ENCODE assay signal across 13 cellular contexts in genomic region chr1:47229031-47229831, GRCh38. TPM values are rescaled to one million over a fixed set of nuclear protein-coding genes. Genes with fewer than 3 reads are reported as not detected.
DNase-seq lines count a peak whose midpoint lies in the region; ATAC-seq, FAIRE-seq and TF ChIP-seq lines count a peak whose summit lies in the region.
"Had no signal": no experiment of that assay in that cellular context is flagged by ENCODE, and none has a peak within 500 bp of the region (broad histone marks: within the 10 kb centered on the region; RNA-seq: fewer than 3 reads in every experiment).

No MANE protein-coding gene starts in this region.

- H3K27me3 Mint-ChIP-seq in naive B cell, result peaks cover 62 to 84% (median 83%) of the 10 kb centered on the region in 3 donors

- TF ChIP-seq CTCF in heart right ventricle (IDR thresholded peaks at IDR 0.05), result no peak
- TF ChIP-seq CTCF in H1 (IDR thresholded peaks at IDR 0.05; ENCODE audit: control extremely low read depth in 1 of 3, insufficient read depth in 1 of 3, low read depth in 1 of 3, low read length in 3 of 3), result no peak
- TF ChIP-seq CTCF in upper lobe of left lung (IDR thresholded peaks at IDR 0.05), result no peak

- no peak for FAIRE-seq in H1 (lab: Jason Lieb, UNC)

- peaks cover 33 to 45% (median 42%) of the 10 kb centered on the region in 3 donors for H3K4me1 Mint-ChIP-seq in naive B cell

- no peak for DNase-seq in heart right ventricle
- no peak for DNase-seq in Right ventricle myocardium inferior (ENCODE audit: missing footprints)
- DNase-seq in H1 (ENCODE audit: low read depth in 1 of 2, low spot score in 2 of 2), result peak in 1 of 2 experiments; percentile 68
- no peak for DNase-seq in naive B cell
- no peak for DNase-seq in upper lobe of left lung
- DNase-seq in islet precursor cell, result no peak
- no peak for DNase-seq in epidermal melanocyte (ENCODE audit: insufficient read length, low spot score)
- DNase-seq: activated B cell treated with CpG ODN at 0.5 μM for 24 hours; foreskin keratinocyte; IMR-90; stimulated activated CD8-positive, alpha-beta memory T cell treated with anti-CD3 and anti-CD28 coated beads, Interleukin-4, amount 100 ng/mL, for 48 hours had no signal

- H3K23ac ChIP-seq in H1 (ENCODE audit: insufficient read length), result no peak overlapping the region

- H3K9me3 ChIP-seq in heart right ventricle, result no peaks in the 10 kb centered on the region
- no peaks in the 10 kb centered on the region for H3K9me3 ChIP-seq in H1 (ENCODE audit: insufficient read depth in 2 of 2, low read depth in 1 of 2, low read length in 1 of 2)
- no peaks in the 10 kb centered on the region for H3K9me3 ChIP-seq in upper lobe of left lung

- intact Hi-C loops in heart right ventricle (cut with DNase I) (no loop called here), Right ventricle myocardium inferior (cut with DNase I) (no loop called here)

- H3K4me3 Mint-ChIP-seq in naive B cell, result peak overlapping the region in 7 of 8 donors; percentile 39 to 88 (median 53)

- H4K91ac ChIP-seq in H1 (replicated peaks; ENCODE audit: insufficient read length, low read length), result no peak overlapping the region

- no peak overlapping the region for H2AK5ac ChIP-seq in H1 (ENCODE audit: low read depth, low read length)

- H3K9ac ChIP-seq in H1 (replicated peaks in 1 of 4; ENCODE audit: extremely low read depth in 1 of 4, low read depth in 3 of 4, low read length in 3 of 4), result no peak overlapping the region

- H2BK12ac ChIP-seq in H1 (ENCODE audit: low read depth, low read length), result peak overlapping the region; percentile 88

- no peak for TF ChIP-seq EP300 in H1 (IDR thresholded peaks at IDR 0.05; ENCODE audit: borderline replicate concordance in 1 of 2, low read depth in 2 of 2, low read length in 2 of 2)
- TF ChIP-seq EP300 in upper lobe of left lung (IDR thresholded peaks at IDR 0.05), result no peak

- ATAC-seq in heart right ventricle (peak in 5 of 8 donors; percentile 4 to 16 (median 5)), Right ventricle myocardium inferior (no peak), naive B cell (ENCODE audit: low read depth in 2 of 2) (no peak), upper lobe of left lung (ENCODE audit: low FRiP score in 2 of 2) (no peak), HG03159 (IDR thresholded peaks at IDR 0.05; ENCODE audit: unreplicated experiment) (no peak)
- ATAC-seq: foreskin keratinocyte, Panc1 had no signal

- no peak overlapping the region for H2BK120ac ChIP-seq in H1 (replicated peaks; ENCODE audit: low read depth, low read length)

- CTCF ChIA-PET in H1 (lab: Charles Lee; ENCODE audit: partially characterized antibody), result interaction anchor here (0.9 to 5.9 kb wide), 11 partner anchors 9 to 751 kb away, joined by 3 to 30 read pairs (median 4); partner anchors contain the start of gene PDZK1IP1

- H3K23me2 ChIP-seq in H1 (ENCODE audit: low read depth, low read length), result peaks cover 9% of the 10 kb centered on the region

- H3K27ac ChIP-seq in heart right ventricle (peak overlapping the region; percentile 70 to 95 (median 89)), H1 (ENCODE audit: low read depth, low read length) (no peak overlapping the region), upper lobe of left lung (peak overlapping the region; percentile 84 to 91 (median 88))
- H3K27ac ChIP-seq: foreskin keratinocyte had no signal

- H2BK20ac ChIP-seq in H1 (ENCODE audit: low read length), result no peak overlapping the region

- H2AFZ ChIP-seq in H1 (ENCODE audit: low read length), result no peak overlapping the region

- TF ChIP-seq POLR2A in H1 (IDR thresholded peaks at IDR 0.05; ENCODE audit: control extremely low read depth in 1 of 2, low read depth in 2 of 2, low read length in 2 of 2) (no peak), upper lobe of left lung (IDR thresholded peaks at IDR 0.05) (no peak)

- H3K27ac Mint-ChIP-seq in naive B cell, result peak overlapping the region in 3 of 6 donors; percentile 17 to 84 (median 60)
- H3K27ac Mint-ChIP-seq: activated B cell treated with CpG ODN at 0.5 μM for 24 hours had no signal

- peak overlapping the region; percentile 71 to 97 for H3K4me2 ChIP-seq in H1 (ENCODE audit: insufficient read depth in 1 of 2, low read depth in 2 of 2, low read length in 2 of 2)

- no peak overlapping the region for H4K8ac ChIP-seq in H1 (ENCODE audit: extremely low read depth, insufficient read depth, low read length)

- no peak for TF ChIP-seq RAD21 in H1 (IDR thresholded peaks at IDR 0.05 in 1 of 2, conservative IDR thresholded peaks at IDR 0.05 in 1 of 2; ENCODE audit: low read depth in 2 of 2, low read length in 2 of 2)

- H3K4me1 ChIP-seq in heart right ventricle (peaks cover 7 to 60% (median 42%) of the 10 kb centered on the region in 9 donors), H1 (replicated peaks in 1 of 4; ENCODE audit: control insufficient read depth in 3 of 4, insufficient read depth in 4 of 4, low read length in 3 of 4) (peaks cover 11 to 48% (median 35%) of the 10 kb centered on the region in 4 experiments), upper lobe of left lung (peaks cover 39 to 62% (median 47%) of the 10 kb centered on the region in 4 donors)
- H3K4me1 ChIP-seq: foreskin keratinocyte had no signal

- 13 to 16% methylated on average over 35 of the region's 35 CpGs for WGBS in heart right ventricle, 2 donors
- WGBS in H1 (ENCODE audit: extremely low coverage in 1 of 2, insufficient coverage in 1 of 2, insufficient read length in 1 of 2, insufficient replicate concordance in 2 of 2, low coverage in 1 of 2, low lambda C conversion rate in 2 of 2, missing lambda C conversion rate in 1 of 2), 2 experiments, result 3% methylated on average over 34 of the region's 35 CpGs; no CpG with 5 or more reads in 1 of the 2 experiments
- WGBS in upper lobe of left lung, 2 donors, result 14 to 21% methylated on average over 16 to 35 of the region's 35 CpGs

- no peak overlapping the region for H2BK5ac ChIP-seq in H1 (ENCODE audit: low read depth, low read length)

- peak overlapping the region; percentile 51 for H3K18ac ChIP-seq in H1 (ENCODE audit: extremely low read depth, low read length)

- H3K14ac ChIP-seq in H1 (ENCODE audit: insufficient read length), result no peak overlapping the region

- no peak overlapping the region for H2BK15ac ChIP-seq in H1 (ENCODE audit: low read length)

- H3K79me1 ChIP-seq in H1 (ENCODE audit: low read depth, low read length), result no peaks in the 10 kb centered on the region

- no peak overlapping the region for H3K56ac ChIP-seq in H1 (replicated peaks; ENCODE audit: insufficient read length, low read depth, low read length)

- H3K27me3 ChIP-seq in heart right ventricle, result peaks cover 34 to 100% (median 97%) of the 10 kb centered on the region in 7 donors
- peaks cover 90 to 100% (median 100%) of the 10 kb centered on the region in 4 experiments for H3K27me3 ChIP-seq in H1 (replicated peaks in 1 of 4; ENCODE audit: control insufficient read depth in 3 of 4, extremely low read depth in 1 of 4, insufficient read depth in 3 of 4, low read length in 3 of 4)
- peaks cover 0 to 70% (median 43%) of the 10 kb centered on the region in 4 donors for H3K27me3 ChIP-seq in upper lobe of left lung

- H3K4me3 ChIP-seq in heart right ventricle, result peak overlapping the region; percentile 21 to 72 (median 54)
- H3K4me3 ChIP-seq in H1 (ENCODE audit: extremely low read depth in 1 of 4, insufficient read depth in 2 of 4, low read depth in 3 of 4, low read length in 4 of 4), result peak overlapping the region; percentile 4 to 59 (median 24); a peak in 7 of 8 replicates
- H3K4me3 ChIP-seq in upper lobe of left lung, result peak overlapping the region; percentile 2 to 47 (median 38)

- POLR2A ChIA-PET in H1 (lab: Charles Lee; ENCODE audit: partially characterized antibody), result interaction anchor here (0.5 to 0.6 kb wide), 2 partner anchors 33 to 219 kb away, joined by 3 to 4 read pairs; no protein-coding TSS in a partner anchor

- H3K36me3 Mint-ChIP-seq in naive B cell, result peaks cover 3 to 9% of the 10 kb centered on the region in 2 donors

- H3K9me3 Mint-ChIP-seq in naive B cell, result peaks cover 0 to 4% (median 0%) of the 10 kb centered on the region in 7 donors
- H3K9me3 Mint-ChIP-seq: activated B cell treated with CpG ODN at 0.5 μM for 24 hours had no signal

- H3K36me3 ChIP-seq in heart right ventricle, result no peaks in the 10 kb centered on the region
- no peaks in the 10 kb centered on the region; a peak in 1 of 8 replicates for H3K36me3 ChIP-seq in H1 (ENCODE audit: control insufficient read depth in 2 of 4, insufficient read depth in 4 of 4, low read length in 3 of 4)
- peaks cover 0 to 1% (median 0%) of the 10 kb centered on the region in 4 donors for H3K36me3 ChIP-seq in upper lobe of left lung

- H4K5ac ChIP-seq in H1 (ENCODE audit: insufficient read length, low read depth, low read length), result no peak overlapping the region

- H4K20me1 ChIP-seq in H1 (replicated peaks in 1 of 2; ENCODE audit: control insufficient read depth in 1 of 2, insufficient read depth in 2 of 2, low read length in 2 of 2), result peaks cover 5 to 15% of the 10 kb centered on the region in 2 experiments

- H3K79me2 ChIP-seq in H1 (ENCODE audit: control insufficient read depth in 1 of 2, insufficient read depth in 2 of 2, low read length in 2 of 2), result no peaks in the 10 kb centered on the region

- no peak overlapping the region for H3K4ac ChIP-seq in H1 (replicated peaks; ENCODE audit: insufficient read length, low read depth, low read length)

RNA-seq across cellular contexts. Expression of gene TAL1, which starts 2.8 kb away (rescaled TPM):
- 1 to 10 TPM; 1.8 to 5.0 (median 4.0) TPM for total RNA-seq in heart right ventricle
- 1 to 10 TPM; 2.4 to 7.4 TPM for polyA plus RNA-seq in heart right ventricle
- total RNA-seq in Right ventricle myocardium inferior, result 3.5 TPM
- total RNA-seq in H1 (2021; fragmentation: NEBNext Ultra II Directional; extraction: Animal tissue kit (Norgen Biotek cat#: 25700)), result 0.15 TPM in 1 of 2 replicates, not detected in the other
- 0.06 and 0.09 TPM in 2 replicates for polyA plus RNA-seq in H1 (2011; rRNA removed)
- polyA plus RNA-seq in H1 (2011; cell fraction: cytosol; rRNA removed), result 0.12 TPM
- polyA plus RNA-seq in H1 (2011; cell fraction: nucleus; rRNA removed), result 0.10 TPM
- polyA plus RNA-seq in H1 (2012, experiment 1 of 2), result 0.05 to 0.11 TPM (median 0.06 TPM) in 3 of 4 replicates, not detected in the other
- 0.05 TPM for polyA plus RNA-seq in H1 (2012, experiment 2 of 2)
- polyA plus RNA-seq in H1 (2013, experiment 1 of 2), result not detected
- polyA plus RNA-seq in H1 (2013, experiment 2 of 2), result 0.02 TPM
- polyA minus RNA-seq in H1 (2011; rRNA and poly(A)+ RNA removed), result 0.10 and 0.28 TPM in 2 replicates
- polyA minus RNA-seq in H1 (2011; cell fraction: cytosol; rRNA and poly(A)+ RNA removed), result not detected
- not detected for polyA minus RNA-seq in H1 (2011; cell fraction: nucleus; rRNA and poly(A)+ RNA removed)
- 1 to 10 TPM in 1 of 6 donors, under 1 TPM in 2, not detected in 3; 0.08 to 1.0 (median 0.36) TPM for polyA plus RNA-seq in naive B cell (ENCODE audit: low read depth in 6 of 6)
- 10 to 100 TPM in 4 of 6 donors, 1 to 10 TPM in 2; 4.2 to 16.4 (median 10.8) TPM for total RNA-seq in upper lobe of left lung
- total RNA-seq: activated B cell treated with CpG ODN at 0.5 μM for 24 hours, foreskin keratinocyte, IMR-90 had no signal
- polyA plus RNA-seq: foreskin keratinocyte, IMR-90 had no signal

RNA-seq across cellular contexts. Expression of gene PDZK1IP1, which starts 39.4 kb away (rescaled TPM):
- total RNA-seq in heart right ventricle, result under 1 TPM in 2 of 10 donors, not detected in 8; 0.44 to 0.78 TPM
- under 1 TPM; 0.23 to 0.51 TPM for polyA plus RNA-seq in heart right ventricle
- total RNA-seq in Right ventricle myocardium inferior, result not detected
- total RNA-seq in H1 (2021; fragmentation: NEBNext Ultra II Directional; extraction: Animal tissue kit (Norgen Biotek cat#: 25700)), result not detected in 2 replicates
- 0.17 TPM in 1 of 2 replicates, not detected in the other for polyA plus RNA-seq in H1 (2011; rRNA removed)
- not detected for polyA plus RNA-seq in H1 (2011; cell fraction: cytosol; rRNA removed)
- polyA plus RNA-seq in H1 (2011; cell fraction: nucleus; rRNA removed), result 0.20 TPM
- polyA plus RNA-seq in H1 (2012, experiment 1 of 2), result not detected in 4 replicates
- polyA plus RNA-seq in H1 (2012, experiment 2 of 2), result not detected
- polyA plus RNA-seq in H1 (2013, experiment 1 of 2), result not detected
- not detected for polyA plus RNA-seq in H1 (2013, experiment 2 of 2)
- polyA minus RNA-seq in H1 (2011; rRNA and poly(A)+ RNA removed), result not detected in 2 replicates
- not detected for polyA minus RNA-seq in H1 (2011; cell fraction: cytosol; rRNA and poly(A)+ RNA removed)
- polyA minus RNA-seq in H1 (2011; cell fraction: nucleus; rRNA and poly(A)+ RNA removed), result not detected
- polyA plus RNA-seq in naive B cell (ENCODE audit: low read depth in 6 of 6), result 1 to 10 TPM in 3 of 6 donors, under 1 TPM in 2, not detected in 1; 0.72 to 9.2 (median 2.6) TPM
- total RNA-seq in upper lobe of left lung, result 10 to 100 TPM; 17.8 to 57.6 (median 41.4) TPM
- total RNA-seq: activated B cell treated with CpG ODN at 0.5 μM for 24 hours, IMR-90 had no signal
- polyA plus RNA-seq: IMR-90 had no signal

Comparison
In these comparisons a context has a peak if more than half of its experiments do, and no peak if none do; other contexts are left out.
1. ATAC-seq: peak in heart right ventricle (5 of 8); none in Right ventricle myocardium inferior (single experiment), naive B cell (0 of 2), upper lobe of left lung (0 of 2) and HG03159 (single experiment).
2. RNA of gene PDZK1IP1, which starts 39.4 kb away (total RNA-seq): 17.8 to 57.6 TPM in upper lobe of left lung; not detected in Right ventricle myocardium inferior (single experiment), 0.44 to 0.78 TPM in heart right ventricle and not detected in H1; every median in the first group is over 10 times any median in the second.
3. Peak in every context shown above with its lines, with median percentiles within 50 percentile points of each other: H3K4me3 ChIP-seq.